Comparison of ENCODE assay signal across 8 cellular contexts in the genomic region with DNA sequence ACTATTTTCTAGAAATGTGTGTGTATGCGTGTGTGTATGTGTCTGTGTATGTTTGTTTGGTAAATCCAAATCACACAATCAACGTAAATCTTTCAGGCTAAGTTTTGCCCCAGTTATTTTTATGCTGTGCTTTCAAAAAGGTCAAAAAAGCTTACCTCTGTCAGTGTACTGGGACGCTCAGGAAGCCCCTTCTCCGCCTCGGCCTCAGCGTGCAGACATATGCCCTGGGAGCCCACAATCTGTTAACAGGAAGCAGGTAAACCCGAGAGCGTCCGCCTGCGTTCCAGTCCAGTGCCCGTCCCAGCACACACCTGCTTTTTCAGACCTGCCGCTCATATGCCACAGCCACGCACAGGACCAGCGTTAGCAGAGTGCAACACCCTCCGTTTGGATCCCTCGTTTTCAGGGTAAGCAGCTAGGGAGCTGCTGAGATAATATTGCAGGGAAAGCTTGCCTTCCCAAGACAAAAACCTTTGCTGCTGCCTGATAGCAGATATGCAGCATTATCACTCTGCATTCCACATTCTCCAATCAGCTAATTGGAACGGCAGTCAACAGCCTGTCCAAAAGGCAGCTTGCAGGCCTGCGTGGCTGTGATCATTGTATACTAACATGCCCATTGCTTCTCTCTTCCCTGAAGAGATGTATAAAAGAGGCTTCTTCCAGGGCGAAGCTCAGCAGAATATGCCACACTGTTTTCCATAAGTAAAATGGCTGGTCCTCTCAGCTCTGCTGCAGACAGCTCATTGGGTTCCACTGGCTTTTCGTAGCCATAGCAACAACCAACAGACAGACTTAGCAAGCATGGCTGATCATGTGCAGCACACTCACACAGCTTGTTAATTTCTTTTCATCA. TPM values are rescaled to one million over a fixed set of nuclear protein-coding genes. Genes with fewer than 3 reads are reported as not detected.
DNase-seq lines count a peak whose midpoint lies in the region; ATAC-seq and TF ChIP-seq lines count a peak whose summit lies in the region.

A gene with protein sequence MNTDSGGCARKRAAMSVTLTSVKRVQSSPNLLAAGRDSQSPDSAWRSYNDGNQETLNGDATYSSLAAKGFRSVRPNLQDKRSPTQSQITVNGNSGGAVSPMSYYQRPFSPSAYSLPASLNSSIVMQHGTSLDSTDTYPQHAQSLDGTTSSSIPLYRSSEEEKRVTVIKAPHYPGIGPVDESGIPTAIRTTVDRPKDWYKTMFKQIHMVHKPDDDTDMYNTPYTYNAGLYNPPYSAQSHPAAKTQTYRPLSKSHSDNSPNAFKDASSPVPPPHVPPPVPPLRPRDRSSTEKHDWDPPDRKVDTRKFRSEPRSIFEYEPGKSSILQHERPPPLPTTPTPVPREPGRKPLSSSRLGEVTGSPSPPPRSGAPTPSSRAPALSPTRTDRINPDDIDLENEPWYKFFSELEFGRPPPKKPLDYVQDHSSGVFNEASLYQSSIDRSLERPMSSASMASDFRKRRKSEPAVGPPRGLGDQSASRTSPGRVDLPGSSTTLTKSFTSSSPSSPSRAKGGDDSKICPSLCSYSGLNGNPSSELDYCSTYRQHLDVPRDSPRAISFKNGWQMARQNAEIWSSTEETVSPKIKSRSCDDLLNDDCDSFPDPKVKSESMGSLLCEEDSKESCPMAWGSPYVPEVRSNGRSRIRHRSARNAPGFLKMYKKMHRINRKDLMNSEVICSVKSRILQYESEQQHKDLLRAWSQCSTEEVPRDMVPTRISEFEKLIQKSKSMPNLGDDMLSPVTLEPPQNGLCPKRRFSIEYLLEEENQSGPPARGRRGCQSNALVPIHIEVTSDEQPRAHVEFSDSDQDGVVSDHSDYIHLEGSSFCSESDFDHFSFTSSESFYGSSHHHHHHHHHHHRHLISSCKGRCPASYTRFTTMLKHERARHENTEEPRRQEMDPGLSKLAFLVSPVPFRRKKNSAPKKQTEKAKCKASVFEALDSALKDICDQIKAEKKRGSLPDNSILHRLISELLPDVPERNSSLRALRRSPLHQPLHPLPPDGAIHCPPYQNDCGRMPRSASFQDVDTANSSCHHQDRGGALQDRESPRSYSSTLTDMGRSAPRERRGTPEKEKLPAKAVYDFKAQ (N-terminal part only) (minus strand): TSS at position 686 of the 856 bp plus-strand sequence. CDS start 121,623 bp downstream, outside the sequence.

- H3K27ac ChIP-seq in DOHH2 (ENCODE audit: low read depth, low read length) (peak within 1 kb of the TSS; percentile 40), IMR-90 (ENCODE audit: insufficient read depth, low read length) (no peak within 1 kb of the TSS), SU-DHL-6 (ENCODE audit: low read depth, low read length) (peak within 1 kb of the TSS; percentile 79), ovary (peak within 1 kb of the TSS in 1 of 2 donors; percentile 23)

- no peak within 1 kb of the TSS for H2BK5ac ChIP-seq in IMR-90 (ENCODE audit: low read depth, low read length, poor library complexity, severe bottlenecking)

- no peak within 1 kb of the TSS for H4K5ac ChIP-seq in IMR-90 (ENCODE audit: low read depth, low read length)

- H3K4ac ChIP-seq in IMR-90 (ENCODE audit: low read depth, low read length), result no peak within 1 kb of the TSS

- DNase-seq in IMR-90 (peak; percentile 25), glomerular endothelial cell (ENCODE audit: extremely low read depth, low read depth, low spot score) (no peak), ovary (peak in 2 of 5 donors; percentile 23 to 39), AG08395 (ENCODE audit: low spot score) (no peak), SKM-1 (lab: John Stamatoyannopoulos, UW; ENCODE audit: unreplicated experiment) (no peak)

- H3K9me2 ChIP-seq in DOHH2 (replicated peaks; ENCODE audit: control insufficient read depth, low read length) (no peaks in the 10 kb centered on the region), SU-DHL-6 (replicated peaks; ENCODE audit: insufficient read depth, low read length) (no peaks in the 10 kb centered on the region)

- H4K8ac ChIP-seq in IMR-90 (ENCODE audit: low read depth in 2 of 2, low read length in 2 of 2), result no peak within 1 kb of the TSS

- H2AFZ ChIP-seq in IMR-90 (replicated peaks; ENCODE audit: low read length, poor library complexity), result peak within 1 kb of the TSS; percentile 45
- peak within 1 kb of the TSS; percentile 54 for H2AFZ ChIP-seq in SU-DHL-6 (ENCODE audit: low read depth, low read length, severe bottlenecking)

- H3K9me3 ChIP-seq in DOHH2 (ENCODE audit: control insufficient read depth, insufficient read depth, low read length), result no peaks in the 10 kb centered on the region
- H3K9me3 ChIP-seq in IMR-90 (ENCODE audit: control insufficient read depth, insufficient read depth, low read length), result no peaks in the 10 kb centered on the region
- no peaks in the 10 kb centered on the region for H3K9me3 ChIP-seq in SU-DHL-6 (ENCODE audit: insufficient read depth, low read length)
- H3K9me3 ChIP-seq in ovary, result no peaks in the 10 kb centered on the region

- in situ Hi-C loops in IMR-90 (cut with MboI; ENCODE audit: low sequenced_read_pairs), result no loop called here

- H3K4me3 ChIP-seq in DOHH2 (ENCODE audit: low read length) (peak within 1 kb of the TSS; percentile 66), IMR-90 (ENCODE audit: insufficient read depth, low read depth, low read length) (no peak within 1 kb of the TSS), SU-DHL-6 (ENCODE audit: insufficient read depth, low read length, poor library complexity, severe bottlenecking) (peak within 1 kb of the TSS; percentile 55), ovary (peak within 1 kb of the TSS; percentile 35)

- H3K4me2 ChIP-seq in DOHH2 (ENCODE audit: low read length), result peak within 1 kb of the TSS; percentile 86
- H3K4me2 ChIP-seq in IMR-90 (ENCODE audit: low read depth, low read length), result no peak within 1 kb of the TSS
- peak within 1 kb of the TSS; percentile 98 for H3K4me2 ChIP-seq in SU-DHL-6 (ENCODE audit: low read depth, low read length, poor library complexity, severe bottlenecking)

- no peak within 1 kb of the TSS for H3K56ac ChIP-seq in IMR-90 (ENCODE audit: extremely low read depth, insufficient read depth, low read length)

- H3K79me2 ChIP-seq in DOHH2 (ENCODE audit: control insufficient read depth, low read length) (no peaks in the 10 kb centered on the region), SU-DHL-6 (ENCODE audit: insufficient read depth, low read length) (no peaks in the 10 kb centered on the region)

- no peaks in the 10 kb centered on the region for H3K79me1 ChIP-seq in IMR-90 (ENCODE audit: low read depth in 1 of 2, low read length in 2 of 2)

- WGBS in IMR-90 (ENCODE audit: extremely low coverage in 2 of 2, insufficient read length in 1 of 2), 2 experiments, result 87% methylated on average over 3 of the region's 20 CpGs; no CpG with 5 or more reads in 1 of the 2 experiments
- WGBS in ovary, 3 donors, result 6 to 34% (median 7%) methylated on average over 20 of the region's 20 CpGs

- TF ChIP-seq CTCF in DOHH2 (IDR thresholded peaks at IDR 0.05; ENCODE audit: low read depth, low read length, poor library complexity, severe bottlenecking) (no peak), IMR-90 (conservative IDR thresholded peaks at IDR 0.05; ENCODE audit: low read depth, low read length) (no peak), SU-DHL-6 (IDR thresholded peaks at IDR 0.05; ENCODE audit: insufficient read depth, low read length, poor library complexity, severe bottlenecking) (no peak), ovary (IDR thresholded peaks at IDR 0.05) (no peak)

- no peaks in the 10 kb centered on the region for H4K20me1 ChIP-seq in DOHH2 (ENCODE audit: control insufficient read depth, insufficient read depth, low read depth, low read length)
- no peaks in the 10 kb centered on the region for H4K20me1 ChIP-seq in IMR-90 (ENCODE audit: insufficient read depth, low read length)
- no peaks in the 10 kb centered on the region for H4K20me1 ChIP-seq in SU-DHL-6 (ENCODE audit: low read depth, low read length)

- intact Hi-C loops in IMR-90 (cut with micrococcal nuclease) (no loop called here), ovary (cut with DNase I) (no loop called here)

- no peaks in the 10 kb centered on the region for H3K9me1 ChIP-seq in IMR-90 (ENCODE audit: insufficient read depth, low read length)

- H2AK5ac ChIP-seq in IMR-90 (ENCODE audit: low read depth, low read length), result no peak within 1 kb of the TSS

- H3K27me3 ChIP-seq in DOHH2 (ENCODE audit: control insufficient read depth, low read length) (peaks cover 12% of the 10 kb centered on the region), IMR-90 (ENCODE audit: control insufficient read depth, insufficient read depth, low read length) (peaks cover 33% of the 10 kb centered on the region), SU-DHL-6 (ENCODE audit: low read length) (no peaks in the 10 kb centered on the region), ovary (no peaks in the 10 kb centered on the region)

- H3K4me1 ChIP-seq in DOHH2 (ENCODE audit: control insufficient read depth, low read length), result peaks cover 24% of the 10 kb centered on the region
- H3K4me1 ChIP-seq in IMR-90 (ENCODE audit: control insufficient read depth, insufficient read depth, low read length), result no peaks in the 10 kb centered on the region
- no peaks in the 10 kb centered on the region for H3K4me1 ChIP-seq in ovary (ENCODE audit: insufficient read depth)

- TF ChIP-seq EP300 in ovary (IDR thresholded peaks at IDR 0.05), result no peak

- no peak within 1 kb of the TSS for H3K14ac ChIP-seq in IMR-90 (replicated peaks; ENCODE audit: low read depth, low read length)

- no peak for TF ChIP-seq RAD21 in IMR-90 (IDR thresholded peaks at IDR 0.05; ENCODE audit: low read length)

- no peak within 1 kb of the TSS for H2BK120ac ChIP-seq in IMR-90 (ENCODE audit: low read depth, low read length)

- POLR2A ChIA-PET in IMR-90 (lab: Charles Lee; ENCODE audit: unreplicated experiment), result no interaction called here

- no peak within 1 kb of the TSS for H3K18ac ChIP-seq in IMR-90 (ENCODE audit: low read depth, low read length)

- H3K36me3 ChIP-seq in DOHH2 (ENCODE audit: control insufficient read depth, low read length), result no peaks in the 10 kb centered on the region
- no peaks in the 10 kb centered on the region for H3K36me3 ChIP-seq in IMR-90 (ENCODE audit: control insufficient read depth, insufficient read depth, low read length)
- H3K36me3 ChIP-seq in SU-DHL-6 (ENCODE audit: low read length), result no peaks in the 10 kb centered on the region
- no peaks in the 10 kb centered on the region for H3K36me3 ChIP-seq in ovary

- no peak within 1 kb of the TSS for H2BK20ac ChIP-seq in IMR-90 (ENCODE audit: low read depth, low read length)

- peaks cover 6% of the 10 kb centered on the region; the same call in 1 of the 2 replicates for H3F3A ChIP-seq in DOHH2 (ENCODE audit: control insufficient read depth, insufficient read depth)
- peaks cover 13% of the 10 kb centered on the region for H3F3A ChIP-seq in SU-DHL-6 (ENCODE audit: insufficient read depth)

- ATAC-seq in GM21529 (IDR thresholded peaks at IDR 0.05; ENCODE audit: unreplicated experiment), result peak; percentile 93
- peak; percentile 35; the same call in 1 of the 2 replicates for ATAC-seq in IMR-90 (ENCODE audit: low read depth)

- BruUV-seq in IMR-90 (replicated peaks; lab: Mats Ljungman, UMichigan), result no TSS peak

- no peak within 1 kb of the TSS for H2BK15ac ChIP-seq in IMR-90 (ENCODE audit: low read depth, low read length)

- CTCF ChIA-PET in IMR-90 (lab: Yijun Ruan, JAX), result interaction anchor here (0.6 kb wide), 2 partner anchors 359 to 1113 kb away, joined by 4 to 5 read pairs; no protein-coding TSS in a partner anchor

- H3K9ac ChIP-seq in IMR-90 (ENCODE audit: low read depth, low read length) (no peak within 1 kb of the TSS), SU-DHL-6 (ENCODE audit: low read length) (peak within 1 kb of the TSS; percentile 59)

- H3K23ac ChIP-seq in IMR-90 (ENCODE audit: low read depth, low read length), result no peak within 1 kb of the TSS

- H4K91ac ChIP-seq in IMR-90 (ENCODE audit: insufficient read depth, low read depth, low read length), result no peak within 1 kb of the TSS

- TF ChIP-seq POLR2A in IMR-90 (IDR thresholded peaks at IDR 0.05; ENCODE audit: low read depth, low read length) (no peak), ovary (IDR thresholded peaks at IDR 0.05) (no peak)

- H2AK9ac ChIP-seq in IMR-90 (replicated peaks; ENCODE audit: low read depth, low read length, poor library complexity), result no peak within 1 kb of the TSS

- dilution Hi-C loops in IMR-90 (cut with HindIII; ENCODE audit: low sequenced_read_pairs, unreplicated experiment), result no loop called here

RNA-seq across cellular contexts. Expression of the gene that starts here (rescaled TPM):
- total RNA-seq in IMR-90 (2012; rRNA removed) (under 0.01 and 0.18 TPM in 2 replicates), glomerular endothelial cell (175 and 251 TPM in 2 replicates), ovary (10 to 100 TPM; 17.4 to 80.0 (median 32.7) TPM)
- polyA plus RNA-seq in IMR-90 (2012; rRNA removed) (0.29 TPM in 1 of 2 replicates, not detected in the other), ovary (100 to 1,000 TPM in 1 of 2 donors, 10 to 100 TPM in 1; 24.2 to 204 TPM)
- 0.03 TPM in 1 of 2 replicates, not detected in the other for polyA plus RNA-seq in IMR-90 (2012; cell fraction: cytosol; rRNA removed)
- polyA plus RNA-seq in IMR-90 (2012; cell fraction: nucleus; rRNA removed; ENCODE audit: low replicate concordance), result 0.25 TPM in 1 of 2 replicates, not detected in the other

Comparison
In these comparisons a context has a peak if more than half of its experiments do, and no peak if none do; other contexts are left out.
1. RNA of the gene that starts here (total RNA-seq): 175 to 251 TPM in glomerular endothelial cell and 17.4 to 80.0 TPM in ovary; under 0.01 to 0.18 TPM in IMR-90; every median in the first group is over 10 times any median in the second.
2. RNA of the gene that starts here (polyA plus RNA-seq): 24.2 to 204 TPM in ovary; 0.03 to 0.29 TPM in IMR-90; every median in the first group is over 10 times any median in the second.
3. Peak in DNase-seq and ATAC-seq in IMR-90; RNA of the gene not detected or under 1 TPM.